13 cellular contexts compared by ENCODE assay signal in the genomic region with DNA sequence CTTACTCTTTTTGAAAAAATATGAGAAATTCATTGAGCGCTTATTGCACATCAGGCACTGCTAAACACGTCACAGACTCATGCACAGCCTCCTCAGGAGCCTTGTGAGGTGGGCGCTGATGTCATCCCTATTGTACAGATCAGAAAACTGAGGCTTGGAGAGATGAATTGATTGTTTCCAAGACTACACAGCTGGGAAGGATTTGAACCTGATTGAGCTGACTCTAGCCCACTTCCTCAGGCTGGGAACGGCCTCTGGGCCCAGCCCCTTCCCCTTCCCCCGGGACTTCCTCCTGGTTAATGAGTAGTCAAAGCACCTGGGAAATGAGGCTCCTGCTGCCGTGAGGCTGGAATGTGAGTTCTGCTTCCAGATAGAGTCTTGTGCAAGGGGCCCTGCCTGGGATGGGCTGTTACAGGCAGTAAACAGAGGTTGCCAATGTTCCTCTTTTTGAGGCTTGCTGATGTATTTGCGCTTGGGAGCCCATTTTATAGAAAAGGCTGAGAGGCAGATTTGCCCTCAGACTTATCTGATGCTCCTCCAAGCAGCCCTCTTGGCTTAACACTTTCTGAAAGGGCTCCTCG. TPM values are rescaled to one million over a fixed set of nuclear protein-coding genes. Genes with fewer than 3 reads are reported as not detected.
DNase-seq lines count a peak whose midpoint lies in the region; ATAC-seq, FAIRE-seq and TF ChIP-seq lines count a peak whose summit lies in the region.
"Had no signal": no experiment of that assay in that cellular context is flagged by ENCODE, and none has a peak within 500 bp of the region (broad histone marks: within the 10 kb centered on the region; RNA-seq: fewer than 3 reads in every experiment).

No MANE protein-coding gene starts in this region.

- H3K9ac ChIP-seq in OCI-LY1 (ENCODE audit: low read length) = no peak overlapping the region

- H3K79me2 ChIP-seq in OCI-LY1 (ENCODE audit: insufficient read depth, low read length) = peaks cover 10% of the 10 kb centered on the region; the same call in 1 of the 2 replicates

- H2AFZ ChIP-seq in OCI-LY1 (ENCODE audit: low read length) = no peak overlapping the region

- H3K4me3 Mint-ChIP-seq in activated CD4-positive, alpha-beta memory T cell treated with anti-CD3 and anti-CD28 coated beads for 36 hours = no peak overlapping the region

- 44 to 62% (median 45%) methylated on average over 8 of the region's 8 CpGs for WGBS in small intestine, 3 donors

- no peaks in the 10 kb centered on the region for H3F3A ChIP-seq in OCI-LY1 (ENCODE audit: insufficient read depth, low read length)

- no peak overlapping the region for H3K27ac Mint-ChIP-seq in activated CD4-positive, alpha-beta memory T cell treated with anti-CD3 and anti-CD28 coated beads for 36 hours

- H3K4me3 ChIP-seq in OCI-LY1 (ENCODE audit: low read depth, low read length, poor library complexity, severe bottlenecking) = no peak overlapping the region
- H3K4me3 ChIP-seq in small intestine (ENCODE audit: low read depth in 1 of 2, low read length in 2 of 2) = no peak overlapping the region
- H3K4me3 ChIP-seq: tibial nerve had no signal

- no peaks in the 10 kb centered on the region for H4K20me1 ChIP-seq in OCI-LY1 (ENCODE audit: insufficient read depth, low read length)

- ATAC-seq in GM21447 (IDR thresholded peaks at IDR 0.05; ENCODE audit: unreplicated experiment) = no peak

- H3K27me3 ChIP-seq in OCI-LY1 (ENCODE audit: insufficient read depth, low read length) = no peaks in the 10 kb centered on the region
- H3K27me3 ChIP-seq in small intestine (ENCODE audit: control insufficient read depth in 2 of 2, insufficient read depth in 2 of 2, low read length in 2 of 2) = no peaks in the 10 kb centered on the region
- H3K27me3 ChIP-seq: tibial nerve had no signal

- peak; percentile 20 for DNase-seq in HT-29 (ENCODE audit: low spot score)
- DNase-seq in iPS-NIHi7 (ENCODE audit: extremely low spot score) = peak; percentile 57
- DNase-seq in small intestine = peak; percentile 65
- DNase-seq in G401 (ENCODE audit: low spot score) = no peak
- DNase-seq in activated CD4-positive, alpha-beta memory T cell treated with anti-CD3 and anti-CD28 coated beads for 36 hours = no peak
- DNase-seq: activated CD4-positive, alpha-beta T cell treated with anti-CD3 and anti-CD28 coated beads for 1 hour; activated naive CD4-positive, alpha-beta T cell treated with Interleukin-2 at 50 U/mL for 16 hours; NCI-H187 treated with DMSO at 0.1 percent for 48 hours; RPMI8226 had no signal

- peaks cover 12% of the 10 kb centered on the region for H3K4me1 ChIP-seq in OCI-LY1 (ENCODE audit: insufficient read depth, low read length, severe bottlenecking)
- peaks cover 1 to 6% of the 10 kb centered on the region in 2 donors for H3K4me1 ChIP-seq in small intestine (ENCODE audit: control insufficient read depth in 2 of 2, insufficient read depth in 1 of 2, low read depth in 1 of 2, low read length in 1 of 2)

- H3K9me3 ChIP-seq in OCI-LY1 (ENCODE audit: low read length) = no peaks in the 10 kb centered on the region
- no peaks in the 10 kb centered on the region for H3K9me3 ChIP-seq in small intestine (ENCODE audit: control insufficient read depth, low read depth)
- H3K9me3 ChIP-seq: tibial nerve had no signal

- H3K9me2 ChIP-seq in OCI-LY1 (ENCODE audit: low read depth, low read length) = no peaks in the 10 kb centered on the region

- intact Hi-C loops in activated CD4-positive, alpha-beta memory T cell treated with anti-CD3 and anti-CD28 coated beads for 36 hours (cut with micrococcal nuclease) = no loop called here

- H3K36me3 ChIP-seq in OCI-LY1 (ENCODE audit: insufficient read depth, low read length) (peaks cover 60% of the 10 kb centered on the region; the same call in 1 of the 2 replicates), small intestine (ENCODE audit: control insufficient read depth in 2 of 2, insufficient read depth in 2 of 2, low read length in 2 of 2) (peaks cover 3 to 14% of the 10 kb centered on the region in 2 donors)

- POLR2A ChIA-PET in activated CD4-positive, alpha-beta memory T cell treated with anti-CD3 and anti-CD28 coated beads for 36 hours (lab: Charles Lee) = no interaction called here

- no peak for TF ChIP-seq CTCF in OCI-LY1 (IDR thresholded peaks at IDR 0.05; ENCODE audit: low read length)

- peaks cover 18% of the 10 kb centered on the region for H3K4me1 Mint-ChIP-seq in activated CD4-positive, alpha-beta memory T cell treated with anti-CD3 and anti-CD28 coated beads for 36 hours (ENCODE audit: low read depth)

- CTCF ChIA-PET in activated CD4-positive, alpha-beta memory T cell treated with anti-CD3 and anti-CD28 coated beads for 36 hours (lab: Charles Lee) = no interaction called here

- H3K27ac ChIP-seq in OCI-LY1 (ENCODE audit: low read depth, low read length, poor library complexity, severe bottlenecking) = peak overlapping the region; percentile 23
- peak overlapping the region; percentile 8 to 29 for H3K27ac ChIP-seq in small intestine (ENCODE audit: low read depth in 1 of 2, low read length in 1 of 2)
- H3K27ac ChIP-seq: tibial nerve had no signal

- no peaks in the 10 kb centered on the region for H3K27me3 Mint-ChIP-seq in activated CD4-positive, alpha-beta memory T cell treated with anti-CD3 and anti-CD28 coated beads for 36 hours

- no peak overlapping the region for H3K4me2 ChIP-seq in OCI-LY1 (ENCODE audit: low read length)

- H3K9me3 Mint-ChIP-seq in activated CD4-positive, alpha-beta memory T cell treated with anti-CD3 and anti-CD28 coated beads for 36 hours = no peaks in the 10 kb centered on the region

- FAIRE-seq in small intestine (lab: Jason Lieb, UNC) = no peak
- FAIRE-seq: D721Med had no signal

- peaks cover 16% of the 10 kb centered on the region for H3K36me3 Mint-ChIP-seq in activated CD4-positive, alpha-beta memory T cell treated with anti-CD3 and anti-CD28 coated beads for 36 hours

- in situ Hi-C loops in G401 (cut with HindIII; ENCODE audit: low sequenced_read_pairs) = no loop called here

RNA-seq across cellular contexts. Expression of a gene that starts 16.4 kb away (rescaled TPM):
- total RNA-seq in HT-29 (2014; rRNA removed; shearing (Covaris generic)) = 51.5 and 55.3 TPM in 2 replicates
- 10 to 100 TPM in 1 of 3 donors, 1 to 10 TPM in 2; 6.9 to 10.8 (median 8.6) TPM for polyA plus RNA-seq in small intestine
- 20.2 and 31.2 TPM in 2 replicates for total RNA-seq in G401 (2014; rRNA removed; shearing (Covaris generic))
- total RNA-seq in activated CD4-positive, alpha-beta memory T cell treated with anti-CD3 and anti-CD28 coated beads for 36 hours = 10 to 100 TPM; 44.0 to 45.1 TPM

Comparison
In these comparisons a context has a peak if more than half of its experiments do, and no peak if none do; other contexts are left out.
1. DNase-seq: peak in HT-29 (single experiment), iPS-NIHi7 (single experiment) and small intestine (single experiment); none in G401 (single experiment) and activated CD4-positive, alpha-beta memory T cell treated with anti-CD3 and anti-CD28 coated beads for 36 hours (single experiment).